In genomic region chr14:103512701-103513611, GRCh38 we compare ENCODE assay signal across 8 cellular contexts. TPM values are rescaled to one million over a fixed set of nuclear protein-coding genes. Genes with fewer than 3 reads are reported as not detected.
DNase-seq lines count a peak whose midpoint lies in the region; ATAC-seq and TF ChIP-seq lines count a peak whose summit lies in the region.

No MANE protein-coding gene starts in this region.

- intact Hi-C loops in dorsolateral prefrontal cortex (cut with DNase I), result no loop called here

- no peaks in the 10 kb centered on the region for H3K27me3 ChIP-seq in dorsolateral prefrontal cortex
- no peaks in the 10 kb centered on the region for H3K27me3 ChIP-seq in mucosa of rectum (ENCODE audit: control insufficient read depth in 2 of 2, insufficient read depth in 2 of 2, low read length in 2 of 2)

- ATAC-seq in GM21367 (IDR thresholded peaks at IDR 0.05; ENCODE audit: unreplicated experiment), result no peak
- no peak for ATAC-seq in GM19452 (IDR thresholded peaks at IDR 0.05; ENCODE audit: unreplicated experiment)

- H3K27ac ChIP-seq in dorsolateral prefrontal cortex (peak overlapping the region; percentile 33 to 96 (median 86)), mucosa of rectum (ENCODE audit: low read depth in 2 of 2, low read length in 2 of 2) (peak overlapping the region; percentile 70 to 80)

- H3K9me3 ChIP-seq in mucosa of rectum (ENCODE audit: control insufficient read depth in 2 of 2, low read length in 2 of 2), result no peaks in the 10 kb centered on the region

- H3K4me1 ChIP-seq in mucosa of rectum (ENCODE audit: control insufficient read depth in 2 of 2, insufficient read depth in 2 of 2, low read length in 2 of 2), result peaks cover 7 to 18% of the 10 kb centered on the region in 2 donors

- DNase-seq in DMS 273 (lab: John Stamatoyannopoulos, UW; ENCODE audit: unreplicated experiment), result peak; percentile 98
- peak; percentile 100 for DNase-seq in NCI-H2171 treated with DMSO at 0.1 percent for 48 hours (lab: John Stamatoyannopoulos, UW)
- peak in 9 of 10 donors; percentile 57 to 92 (median 84) for DNase-seq in dorsolateral prefrontal cortex
- DNase-seq in SK-N-DZ (ENCODE audit: low spot score), result no peak
- no peak for DNase-seq in HK-2 (ENCODE audit: unreplicated experiment)

- peak in 3 of 56 donors; percentile 5 to 19 (median 12) for TF ChIP-seq CTCF in dorsolateral prefrontal cortex (IDR thresholded peaks at IDR 0.05 in 54 of 56, conservative IDR thresholded peaks at IDR 0.05 in 2 of 56; ENCODE audit: low read depth in 1 of 56, partially characterized antibody in 56 of 56)

- H3K36me3 ChIP-seq in mucosa of rectum (ENCODE audit: control insufficient read depth in 2 of 2, insufficient read depth in 2 of 2, low read length in 2 of 2), result peaks cover 17% of the 10 kb centered on the region in 2 donors

- peak overlapping the region in 1 of 2 donors; percentile 52 for H3K9ac ChIP-seq in mucosa of rectum (ENCODE audit: low read depth in 1 of 2, low read length in 2 of 2)

- H3K4me3 ChIP-seq in dorsolateral prefrontal cortex, result no peak overlapping the region
- H3K4me3 ChIP-seq in mucosa of rectum (ENCODE audit: low read length in 2 of 2), result no peak overlapping the region

RNA-seq across cellular contexts. Expression of gene CKB, which starts 9.7 kb away (rescaled TPM):
- total RNA-seq in dorsolateral prefrontal cortex, result 1,000 to 10,000 TPM; 1,109 to 2,418 (median 1,592) TPM
- polyA plus RNA-seq in SK-N-DZ (2014; cell fraction: cytosol; rRNA removed), result 292 and 306 TPM in 2 replicates
- 803 and 868 TPM in 2 replicates for polyA plus RNA-seq in SK-N-DZ (2014; cell fraction: nucleus; rRNA removed)

RNA-seq across cellular contexts. Expression of gene TRMT61A, which starts 16.0 kb away (rescaled TPM):
- total RNA-seq in dorsolateral prefrontal cortex, result 10 to 100 TPM in 119 of 120 experiments, 1 to 10 TPM in 1; 9.8 to 20.3 (median 14.3) TPM
- 11.0 and 13.1 TPM in 2 replicates for polyA plus RNA-seq in SK-N-DZ (2014; cell fraction: cytosol; rRNA removed)
- 10.7 and 13.8 TPM in 2 replicates for polyA plus RNA-seq in SK-N-DZ (2014; cell fraction: nucleus; rRNA removed)

RNA-seq across cellular contexts. Expression of gene BAG5, which starts 49.5 kb away (rescaled TPM):
- 10 to 100 TPM; 25.3 to 45.6 (median 35.3) TPM for total RNA-seq in dorsolateral prefrontal cortex
- 10.6 and 12.5 TPM in 2 replicates for polyA plus RNA-seq in SK-N-DZ (2014; cell fraction: cytosol; rRNA removed)
- polyA plus RNA-seq in SK-N-DZ (2014; cell fraction: nucleus; rRNA removed), result 6.9 and 7.6 TPM in 2 replicates

RNA-seq across cellular contexts. Expression of gene COA8, which starts 49.8 kb away (rescaled TPM):
- total RNA-seq in dorsolateral prefrontal cortex, result 10 to 100 TPM; 21.7 to 47.0 (median 35.6) TPM
- 12.2 and 20.0 TPM in 2 replicates for polyA plus RNA-seq in SK-N-DZ (2014; cell fraction: cytosol; rRNA removed)
- polyA plus RNA-seq in SK-N-DZ (2014; cell fraction: nucleus; rRNA removed), result 3.6 and 11.8 TPM in 2 replicates

Comparison
In these comparisons a context has a peak if more than half of its experiments do, and no peak if none do; other contexts are left out.
1. DNase-seq: peak in DMS 273 (single experiment), NCI-H2171 treated with DMSO at 0.1 percent for 48 hours (single experiment) and dorsolateral prefrontal cortex (9 of 10); none in SK-N-DZ (single experiment) and HK-2 (single experiment).